In genomic region chr17:69267219-69267618, GRCh38 we compare ENCODE assay signal across 17 cellular contexts. TPM values are rescaled to one million over a fixed set of nuclear protein-coding genes. Genes with fewer than 3 reads are reported as not detected.
DNase-seq lines count a peak whose midpoint lies in the region; ATAC-seq, FAIRE-seq and TF ChIP-seq lines count a peak whose summit lies in the region.
"Had no signal": no experiment of that assay in that cellular context is flagged by ENCODE, and none has a peak within 500 bp of the region (broad histone marks: within the 10 kb centered on the region; RNA-seq: fewer than 3 reads in every experiment).

No MANE protein-coding gene starts in this region.

- no peak for TF ChIP-seq RAD21 in A549 (conservative IDR thresholded peaks at IDR 0.05 in 1 of 2, IDR thresholded peaks at IDR 0.05 in 1 of 2)

- no peaks in the 10 kb centered on the region for H3K9me3 ChIP-seq in A549
- no peaks in the 10 kb centered on the region for H3K9me3 ChIP-seq in HEK293 (ENCODE audit: control insufficient read depth, insufficient read depth, low read depth, low read length)
- H3K9me3 ChIP-seq in right lobe of liver, result no peaks in the 10 kb centered on the region
- H3K9me3 ChIP-seq: BE2C, HAP-1 had no signal

- H3K4me3 ChIP-seq in A549 (no peak overlapping the region; the same call in 2 of the 3 replicates), HEK293 (ENCODE audit: low read depth, low read length) (no peak overlapping the region), right lobe of liver (peak overlapping the region in 2 of 3 donors; percentile 2 to 31)
- H3K4me3 ChIP-seq: GM23248, HAP-1 had no signal

- CTCF ChIA-PET in A549 (lab: Yijun Ruan, JAX), result no interaction called here
- CTCF ChIA-PET in HEK293 (lab: Yijun Ruan, JAX), result interaction anchor here (0.7 kb wide), 1 partner anchor 136 kb away, joined by 3 read pairs; no protein-coding TSS in a partner anchor

- POLR2A ChIA-PET in A549 (lab: Yijun Ruan, JAX), result no interaction called here
- POLR2A ChIA-PET in HEK293 (lab: Yijun Ruan, JAX), result no interaction called here

- 49% methylated on average over 3 of the region's 3 CpGs for WGBS in A549 (ENCODE audit: missing lambda C conversion rate)
- 41% methylated on average over 3 of the region's 3 CpGs for WGBS in right lobe of liver (ENCODE audit: insufficient coverage, low coverage, low lambda C conversion rate, missing lambda C conversion rate)

- TF ChIP-seq CTCF in A549 (IDR thresholded peaks at IDR 0.05) (no peak), HEK293 (tag by site-specific recombination; IDR thresholded peaks at IDR 0.05) (no peak), right lobe of liver (IDR thresholded peaks at IDR 0.05) (no peak)

- peak overlapping the region; percentile 13 to 32; a peak in 4 of 6 replicates for H3K27ac ChIP-seq in A549
- H3K27ac ChIP-seq in HEK293 (ENCODE audit: extremely low read depth, low read depth, low read length), result no peak overlapping the region
- H3K27ac ChIP-seq in right lobe of liver, result peak overlapping the region in 2 of 3 donors; percentile 85 to 88
- H3K27ac ChIP-seq: GM23248 had no signal

- DNase-seq in A549 (ENCODE audit: low read depth in 1 of 2, low spot score in 1 of 2), result no peak
- DNase-seq in RPMI7951 (ENCODE audit: low read depth), result peak; percentile 10
- no peak for DNase-seq in right lobe of liver
- DNase-seq in globus pallidus (ENCODE audit: low spot score), result no peak
- no peak for DNase-seq in activated CD8-positive, alpha-beta memory T cell treated with anti-CD3 and anti-CD28 coated beads, Interleukin-2, amount 50 U/mL, for 48 hours
- no peak for DNase-seq in stimulated activated CD4-positive, alpha-beta T cell treated with anti-CD3 and anti-CD28 coated beads, Interleukin-1b, Interleukin-23, amount 100 ng/mL, for 48 hours
- DNase-seq: ACHN; BE2C; C1 segment of cervical spinal cord; CD4-positive, CD25-positive, alpha-beta regulatory T cell; CD8-positive, alpha-beta memory T cell; COR-L47; GM23248 had no signal

- FAIRE-seq in A549 (lab: Jason Lieb, UNC), result no peak
- FAIRE-seq: D721Med, GM12891 had no signal

- no peaks in the 10 kb centered on the region for H3K27me3 ChIP-seq in right lobe of liver
- H3K27me3 ChIP-seq: BE2C had no signal

- ATAC-seq in A549, result no peak
- ATAC-seq in right lobe of liver, result peak in 1 of 4 donors; percentile 33

- H3K4me2 ChIP-seq in A549, result peak overlapping the region; percentile 74

- TF ChIP-seq POLR2A in A549 (IDR thresholded peaks at IDR 0.05; ENCODE audit: low read length), result no peak
- no peak for TF ChIP-seq POLR2A in right lobe of liver (IDR thresholded peaks at IDR 0.05)

- intact Hi-C loops in right lobe of liver (cut with DNase I), result no loop called here

- H3K4me1 ChIP-seq in A549, result peaks cover 25% of the 10 kb centered on the region
- no peaks in the 10 kb centered on the region for H3K4me1 ChIP-seq in HEK293 (ENCODE audit: control insufficient read depth, insufficient read depth, low read length)
- H3K4me1 ChIP-seq in right lobe of liver, result peaks cover 0 to 6% (median 1%) of the 10 kb centered on the region in 4 donors
- H3K4me1 ChIP-seq: BE2C, HAP-1 had no signal

- no peak for TF ChIP-seq EP300 in A549 (IDR thresholded peaks at IDR 0.05)

- H3K36me3 ChIP-seq in HEK293 (ENCODE audit: control insufficient read depth in 2 of 2, insufficient read depth in 1 of 2, low read length in 2 of 2) (peaks cover 0 to 8% of the 10 kb centered on the region in 2 experiments; a peak in 1 of 3 replicates), right lobe of liver (peaks cover 0 to 4% (median 0%) of the 10 kb centered on the region in 4 donors)
- H3K36me3 ChIP-seq: BE2C, HAP-1 had no signal

TF ChIP-seq in A549, 52 proteins besides CTCF, POLR2A, EP300 and RAD21 (continues in another document):
- TF ChIP-seq ATOH8 (CRISPR knock-in tag; IDR thresholded peaks at IDR 0.05; ENCODE audit: low read depth) (no peak), MAZ (IDR thresholded peaks at IDR 0.05; ENCODE audit: borderline replicate concordance, low read depth, low read length) (no peak), RARB (CRISPR knock-in tag; IDR thresholded peaks at IDR 0.05) (no peak), FOSL2 (IDR thresholded peaks at IDR 0.05) (no peak), FOSL2 (CRISPR knock-in tag; IDR thresholded peaks at IDR 0.05) (no peak), HDAC2 (IDR thresholded peaks at IDR 0.05) (no peak), USF2 (IDR thresholded peaks at IDR 0.05) (no peak), JUNB (IDR thresholded peaks at IDR 0.05) (no peak)
- TF ChIP-seq, protein P1, sequence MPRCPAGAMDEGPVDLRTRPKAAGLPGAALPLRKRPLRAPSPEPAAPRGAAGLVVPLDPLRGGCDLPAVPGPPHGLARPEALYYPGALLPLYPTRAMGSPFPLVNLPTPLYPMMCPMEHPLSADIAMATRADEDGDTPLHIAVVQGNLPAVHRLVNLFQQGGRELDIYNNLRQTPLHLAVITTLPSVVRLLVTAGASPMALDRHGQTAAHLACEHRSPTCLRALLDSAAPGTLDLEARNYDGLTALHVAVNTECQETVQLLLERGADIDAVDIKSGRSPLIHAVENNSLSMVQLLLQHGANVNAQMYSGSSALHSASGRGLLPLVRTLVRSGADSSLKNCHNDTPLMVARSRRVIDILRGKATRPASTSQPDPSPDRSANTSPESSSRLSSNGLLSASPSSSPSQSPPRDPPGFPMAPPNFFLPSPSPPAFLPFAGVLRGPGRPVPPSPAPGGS (IDR thresholded peaks at IDR 0.05), result no peak

TF ChIP-seq in HEK293, 187 proteins besides CTCF, POLR2A, EP300 and RAD21:
- TF ChIP-seq ZNF707 (tag by site-specific recombination; IDR thresholded peaks at IDR 0.05) (no peak), PRDM1 (tag by site-specific recombination; IDR thresholded peaks at IDR 0.05) (peak; percentile 70), ZNF184 (tag by site-specific recombination; IDR thresholded peaks at IDR 0.05) (no peak)

RNA-seq across cellular contexts. Expression of gene ABCA10, which starts 38.6 kb away (rescaled TPM):
- polyA plus RNA-seq in A549 (2011; rRNA removed) (0.38 and 0.66 TPM in 2 replicates), A549 (2017; fragmentation: RNase III; extraction: RNeasy Plus Mini Kit Qiagen cat#74134 plus additional on column Dnase treatment) (0.16 to 0.22 TPM (median 0.17 TPM) in 3 replicates)
- polyA plus RNA-seq in A549 (2012; cell fraction: cytosol; rRNA removed), result 0.03 and 0.04 TPM in 2 replicates
- polyA plus RNA-seq in A549 (2012; cell fraction: nucleus; rRNA removed), result 0.04 and 0.05 TPM in 2 replicates
- 0.19 TPM in 1 of 2 replicates, not detected in the other for polyA minus RNA-seq in A549 (2011; rRNA and poly(A)+ RNA removed)
- total RNA-seq in RPMI7951 (2014; rRNA removed; shearing (Covaris generic)), result 0.12 TPM in 1 of 2 replicates, not detected in the other
- 1 to 10 TPM; 1.7 to 4.0 (median 2.0) TPM for total RNA-seq in right lobe of liver
- polyA plus RNA-seq: CD8-positive, alpha-beta memory T cell had no signal

RNA-seq across cellular contexts. Expression of gene ABCA5, which starts 59.7 kb away (rescaled TPM):
- polyA plus RNA-seq in A549 (2011; rRNA removed) (6.9 and 9.1 TPM in 2 replicates), A549 (2017; fragmentation: RNase III; extraction: RNeasy Plus Mini Kit Qiagen cat#74134 plus additional on column Dnase treatment) (4.1 to 4.5 TPM (median 4.5 TPM) in 3 replicates)
- 0.67 and 0.82 TPM in 2 replicates for polyA plus RNA-seq in A549 (2012; cell fraction: cytosol; rRNA removed)
- polyA plus RNA-seq in A549 (2012; cell fraction: nucleus; rRNA removed), result 1.8 and 2.9 TPM in 2 replicates
- polyA minus RNA-seq in A549 (2011; rRNA and poly(A)+ RNA removed), result 4.6 and 5.5 TPM in 2 replicates
- 4.6 and 7.3 TPM in 2 replicates for total RNA-seq in RPMI7951 (2014; rRNA removed; shearing (Covaris generic))
- 10 to 100 TPM; 34.5 to 58.2 (median 46.7) TPM for total RNA-seq in right lobe of liver

Comparison
In these comparisons a context has a peak if more than half of its experiments do, and no peak if none do; other contexts are left out.
1. H3K4me3 ChIP-seq: peak in right lobe of liver (2 of 3); none in A549 (single experiment) and HEK293 (single experiment).